10 cellular contexts compared by ENCODE assay signal in genomic region chr2:15223887-15224286, GRCh38.
DNase-seq lines count a peak whose midpoint lies in the region; ATAC-seq and TF ChIP-seq lines count a peak whose summit lies in the region.
"Had no signal": no experiment of that assay in that cellular context is flagged by ENCODE, and none has a peak within 500 bp of the region (broad histone marks: within the 10 kb centered on the region; RNA-seq: fewer than 3 reads in every experiment).

No MANE protein-coding gene starts in this region.

- peak; percentile 48 for ATAC-seq in HG02852 (IDR thresholded peaks at IDR 0.05; ENCODE audit: unreplicated experiment)
- no peak for ATAC-seq in T-helper 17 cell
- ATAC-seq in GM19035 (IDR thresholded peaks at IDR 0.05; ENCODE audit: unreplicated experiment): no peak
- no peak for ATAC-seq in HG02798 (IDR thresholded peaks at IDR 0.05; ENCODE audit: poor library complexity, unreplicated experiment)
- no peak for ATAC-seq in GM19463 (IDR thresholded peaks at IDR 0.05; ENCODE audit: unreplicated experiment)

- no peaks in the 10 kb centered on the region for H3K9me3 Mint-ChIP-seq in endothelial cell (ENCODE audit: unreplicated experiment)

- TF ChIP-seq CTCF in endothelial cell (IDR thresholded peaks at IDR 0.05; ENCODE audit: unreplicated experiment): no peak

- DNase-seq in AG08396 (ENCODE audit: low spot score): peak; percentile 73
- no peak for DNase-seq in T-helper 17 cell
- peak; percentile 92 for DNase-seq in glomerular endothelial cell (ENCODE audit: extremely low read depth, low read depth, low spot score)
- DNase-seq in endothelial cell (ENCODE audit: low spot score): no peak
- DNase-seq: NCI-H146, SHP77 treated with DMSO at 0.1 percent for 48 hours had no signal

- H3K4me1 Mint-ChIP-seq in T-helper 17 cell (no peaks in the 10 kb centered on the region), endothelial cell (ENCODE audit: unreplicated experiment) (peaks cover 7% of the 10 kb centered on the region)

- peak overlapping the region; percentile 57 for H3K27ac Mint-ChIP-seq in T-helper 17 cell
- H3K27ac Mint-ChIP-seq in endothelial cell (ENCODE audit: unreplicated experiment): no peak overlapping the region

- H3K36me3 Mint-ChIP-seq in T-helper 17 cell (ENCODE audit: low read depth): peaks cover 10% of the 10 kb centered on the region
- H3K36me3 Mint-ChIP-seq in endothelial cell (ENCODE audit: low read depth, unreplicated experiment): no peaks in the 10 kb centered on the region

- no peaks in the 10 kb centered on the region for H3K9me3 ChIP-seq in T-helper 17 cell (ENCODE audit: control insufficient read depth, low read length, poor library complexity, severe bottlenecking)

- H3K4me3 Mint-ChIP-seq in T-helper 17 cell (no peak overlapping the region), endothelial cell (ENCODE audit: unreplicated experiment) (no peak overlapping the region)

- H3K27me3 Mint-ChIP-seq in T-helper 17 cell: no peaks in the 10 kb centered on the region
- no peaks in the 10 kb centered on the region for H3K27me3 Mint-ChIP-seq in endothelial cell (ENCODE audit: unreplicated experiment)

Comparison
In these comparisons a context has a peak if more than half of its experiments do, and no peak if none do; other contexts are left out.
1. DNase-seq: peak in AG08396 (single experiment) and glomerular endothelial cell (single experiment); none in T-helper 17 cell (0 of 3) and endothelial cell (single experiment).